24 cellular contexts compared by ENCODE assay signal in genomic region chr17:79137791-79138190, GRCh38.
DNase-seq lines count a peak whose midpoint lies in the region; ATAC-seq lines count a peak whose summit lies in the region.
"Had no signal": no experiment of that assay in that cellular context is flagged by ENCODE, and none has a peak within 500 bp of the region (broad histone marks: within the 10 kb centered on the region; RNA-seq: fewer than 3 reads in every experiment).

No MANE protein-coding gene starts in this region.

- H3K4ac ChIP-seq in mesenchymal stem cell (ENCODE audit: low read depth in 1 of 2, low read length in 2 of 2), result no peak overlapping the region

- 81% methylated on average over 23 of the region's 23 CpGs for WGBS in mesenchymal stem cell

- peak overlapping the region; percentile 7 for H4K8ac ChIP-seq in mesenchymal stem cell (ENCODE audit: low read length)

- DNase-seq in NCI-H1417 (lab: John Stamatoyannopoulos, UW), result peak; percentile 13 to 74 (median 51)
- DNase-seq in NCI-H1417 treated with DMSO at 0.1 percent for 48 hours (lab: John Stamatoyannopoulos, UW), result no peak
- peak in 29 of 56 donors; percentile 11 to 64 (median 32) for DNase-seq in amygdala (lab: John Stamatoyannopoulos, UW)
- no peak for DNase-seq in mesenchymal stem cell
- no peak for DNase-seq in medulla oblongata (ENCODE audit: extremely low spot score)
- DNase-seq in DMS 273 treated with DMSO at 0.1 percent for 48 hours (lab: John Stamatoyannopoulos, UW), result no peak
- DNase-seq: activated CD4-positive, alpha-beta memory T cell treated with anti-CD3 and anti-CD28 coated beads for 36 hours; activated CD8-positive, alpha-beta memory T cell treated with anti-CD3 and anti-CD28 coated beads, Interleukin-2, amount 50 U/mL, for 48 hours; BE2C; endodermal cell; foreskin keratinocyte; left cardiac atrium; NCI-H1436 treated with DMSO at 0.1 percent for 48 hours; stimulated activated naive CD4-positive, alpha-beta T cell treated with Interleukin-2 at 50 U/mL for 16 hours; thyroid gland had no signal

- H3K23ac ChIP-seq in mesenchymal stem cell (ENCODE audit: low read length in 2 of 2), result no peak overlapping the region

- H2AFZ ChIP-seq in mesenchymal stem cell (ENCODE audit: low read depth, low read length), result no peak overlapping the region

- no peak overlapping the region for H3K4me2 ChIP-seq in mesenchymal stem cell (ENCODE audit: low read length, poor library complexity, severe bottlenecking)

- no peak overlapping the region for H2BK12ac ChIP-seq in mesenchymal stem cell (ENCODE audit: low read length in 2 of 2)

- no peak overlapping the region for H4K91ac ChIP-seq in mesenchymal stem cell (ENCODE audit: low read length)

- no peaks in the 10 kb centered on the region for H3K36me3 ChIP-seq in mesenchymal stem cell (ENCODE audit: control insufficient read depth in 1 of 2, insufficient read depth in 2 of 2, low read depth in 1 of 2, low read length in 2 of 2)
- H3K36me3 ChIP-seq in stomach smooth muscle (ENCODE audit: control insufficient read depth in 2 of 2, insufficient read depth in 2 of 2, low read length in 2 of 2), result no peaks in the 10 kb centered on the region
- H3K36me3 ChIP-seq: ascending aorta, BE2C, SJSA1, thyroid gland, vagina had no signal

- H2BK15ac ChIP-seq in mesenchymal stem cell (ENCODE audit: low read depth, poor library complexity, severe bottlenecking), result no peak overlapping the region

- H3K79me1 ChIP-seq in mesenchymal stem cell (replicated peaks; ENCODE audit: low read length, poor library complexity, severe bottlenecking), result no peaks in the 10 kb centered on the region

- no peaks in the 10 kb centered on the region for H3K9me3 ChIP-seq in mesenchymal stem cell (ENCODE audit: control insufficient read depth, low read length)
- no peaks in the 10 kb centered on the region for H3K9me3 ChIP-seq in stomach smooth muscle (ENCODE audit: control insufficient read depth in 2 of 2, low read length in 2 of 2)
- H3K9me3 ChIP-seq: ascending aorta, BE2C, thyroid gland, vagina had no signal

- H3K27ac ChIP-seq in mesenchymal stem cell (ENCODE audit: low read length, poor library complexity, severe bottlenecking), result no peak overlapping the region
- H3K27ac ChIP-seq in stomach smooth muscle (ENCODE audit: low read length), result no peak overlapping the region
- H3K27ac ChIP-seq: ascending aorta, foreskin keratinocyte, SJSA1, thyroid gland, vagina had no signal

- H3K4me3 ChIP-seq in mesenchymal stem cell (ENCODE audit: insufficient read depth in 1 of 2, low read depth in 1 of 2, low read length in 2 of 2) (no peak overlapping the region), stomach smooth muscle (ENCODE audit: low read length in 2 of 2) (peak overlapping the region; percentile 31 to 47)
- H3K4me3 ChIP-seq: ascending aorta, K562, SJSA1, thyroid gland, vagina had no signal

- H3K4me1 ChIP-seq in mesenchymal stem cell (ENCODE audit: control insufficient read depth, insufficient read depth, low read depth, low read length), result no peaks in the 10 kb centered on the region
- peaks cover 7% of the 10 kb centered on the region for H3K4me1 ChIP-seq in stomach smooth muscle (ENCODE audit: control insufficient read depth, insufficient read depth, low read length)
- H3K4me1 ChIP-seq: ascending aorta, BE2C, foreskin keratinocyte, SJSA1, thyroid gland, vagina had no signal

- no peak overlapping the region for H2BK120ac ChIP-seq in mesenchymal stem cell (ENCODE audit: low read depth, low read length)

- peaks cover 0 to 97% of the 10 kb centered on the region in 2 experiments for H3K27me3 ChIP-seq in mesenchymal stem cell (ENCODE audit: control insufficient read depth in 1 of 2, insufficient read depth in 1 of 2, low read length in 2 of 2)
- H3K27me3 ChIP-seq in stomach smooth muscle (ENCODE audit: control insufficient read depth in 1 of 2, insufficient read depth in 2 of 2, low read length in 2 of 2), result peaks cover 15 to 39% of the 10 kb centered on the region in 2 donors
- H3K27me3 ChIP-seq: ascending aorta, thyroid gland, vagina had no signal

- no peak overlapping the region for H2AK5ac ChIP-seq in mesenchymal stem cell (ENCODE audit: low read length, severe bottlenecking)

- H3K18ac ChIP-seq in mesenchymal stem cell (ENCODE audit: low read depth in 1 of 2, low read length in 2 of 2), result no peak overlapping the region

- no peak overlapping the region for H3K14ac ChIP-seq in mesenchymal stem cell (ENCODE audit: low read length in 2 of 2)

- H2BK5ac ChIP-seq in mesenchymal stem cell (ENCODE audit: low read depth, low read length, poor library complexity, severe bottlenecking), result no peak overlapping the region

- H3K9ac ChIP-seq in mesenchymal stem cell (ENCODE audit: low read length) (no peak overlapping the region), stomach smooth muscle (ENCODE audit: low read length in 2 of 2) (no peak overlapping the region)

- ATAC-seq in GM21717 (IDR thresholded peaks at IDR 0.05; ENCODE audit: unreplicated experiment), result no peak
- ATAC-seq: activated CD4-positive, CD25-positive, alpha-beta regulatory T cell treated with anti-CD3 and anti-CD28 coated beads, Interleukin-2, amount 50 U/mL, for 24 hours; activated naive CD4-positive, alpha-beta T cell treated with anti-CD3 and anti-CD28 coated beads, Interleukin-2, amount 50 U/mL, for 72 hours; esophagus mucosa; foreskin keratinocyte; K562; left cardiac atrium had no signal

Comparison
In these comparisons a context has a peak if more than half of its experiments do, and no peak if none do; other contexts are left out.
1. DNase-seq: peak in NCI-H1417 (3 of 3) and amygdala (29 of 56); none in NCI-H1417 treated with DMSO at 0.1 percent for 48 hours (single experiment), mesenchymal stem cell (single experiment), medulla oblongata (single experiment) and DMS 273 treated with DMSO at 0.1 percent for 48 hours (single experiment).
2. H3K4me3 ChIP-seq: peak in stomach smooth muscle (2 of 2); none in mesenchymal stem cell (0 of 2).